20 cellular contexts compared by ENCODE assay signal in genomic region chr21:39063517-39063916, GRCh38.
DNase-seq lines count a peak whose midpoint lies in the region; FAIRE-seq and TF ChIP-seq lines count a peak whose summit lies in the region.
"Had no signal": no experiment of that assay in that cellular context is flagged by ENCODE, and none has a peak within 500 bp of the region (broad histone marks: within the 10 kb centered on the region; RNA-seq: fewer than 3 reads in every experiment).

No MANE protein-coding gene starts in this region.

- FAIRE-seq in GM12891 (lab: Jason Lieb, UNC) (no peak), kidney (lab: Jason Lieb, UNC) (no peak)
- FAIRE-seq: A549, D721Med, G401.6 had no signal

- H3K4me3 Mint-ChIP-seq in endodermal cell (no peak overlapping the region), endothelial cell (ENCODE audit: unreplicated experiment) (no peak overlapping the region)
- H3K4me3 Mint-ChIP-seq: B cell; CD4-positive, alpha-beta T cell; CD8-positive, alpha-beta T cell had no signal

- no peaks in the 10 kb centered on the region for H4K20me1 ChIP-seq in OCI-LY3 (ENCODE audit: insufficient read depth, low read length)
- H4K20me1 ChIP-seq: BLaER1 treated with 17β-estradiol and CSF1 and Interleukin-3, amounts not matched to agents 10 nM and 100 nM had no signal

- no peak for TF ChIP-seq CTCF in OCI-LY3 (IDR thresholded peaks at IDR 0.05; ENCODE audit: low read depth, low read length)
- no peak for TF ChIP-seq CTCF in endodermal cell (conservative IDR thresholded peaks at IDR 0.05)
- no peak for TF ChIP-seq CTCF in kidney (IDR thresholded peaks at IDR 0.05; ENCODE audit: borderline replicate concordance, extremely low read depth, insufficient read depth)
- TF ChIP-seq CTCF in endothelial cell (IDR thresholded peaks at IDR 0.05; ENCODE audit: unreplicated experiment): no peak

- intact Hi-C loops in kidney (cut with DNase I): no loop called here

- H3K4me3 ChIP-seq in OCI-LY3 (ENCODE audit: low read length): no peak overlapping the region
- peak overlapping the region; percentile 72 for H3K4me3 ChIP-seq in endodermal cell (ENCODE audit: low read length)
- no peak overlapping the region for H3K4me3 ChIP-seq in kidney (ENCODE audit: low read length in 2 of 2)
- H3K4me3 ChIP-seq: A549; BLaER1 treated with 17β-estradiol and CSF1 and Interleukin-3, amounts not matched to agents 10 nM and 100 nM had no signal

- no peaks in the 10 kb centered on the region for H3K79me2 ChIP-seq in OCI-LY3 (ENCODE audit: low read length)

- DNase-seq in GM12891 (ENCODE audit: insufficient read length, low spot score) (no peak), endodermal cell (no peak), NCI-H510A (lab: John Stamatoyannopoulos, UW) (no peak), kidney (no peak), endothelial cell (ENCODE audit: low spot score) (no peak)
- DNase-seq: AML-193; Caco-2; Calu3; CD4-positive, alpha-beta T cell; CD8-positive, alpha-beta T cell; DMS79 treated with DMSO at 0.1 percent for 48 hours; GF-D8 had no signal

- no peak overlapping the region for H2AFZ ChIP-seq in OCI-LY3 (ENCODE audit: low read depth, low read length)

- H3K27me3 Mint-ChIP-seq in endodermal cell (ENCODE audit: insufficient read depth) (peaks cover 2% of the 10 kb centered on the region), endothelial cell (ENCODE audit: unreplicated experiment) (no peaks in the 10 kb centered on the region)
- H3K27me3 Mint-ChIP-seq: B cell; CD4-positive, alpha-beta T cell had no signal

- no peak overlapping the region for H3K27ac ChIP-seq in OCI-LY3 (ENCODE audit: low read length)
- no peak overlapping the region for H3K27ac ChIP-seq in endodermal cell (ENCODE audit: low read depth, low read length)
- H3K27ac ChIP-seq in kidney (ENCODE audit: low read depth in 2 of 2, low read length in 2 of 2): no peak overlapping the region
- H3K27ac ChIP-seq: 22Rv1; A549; BLaER1 treated with 17β-estradiol and CSF1 and Interleukin-3, amounts not matched to agents 10 nM and 100 nM; C4-2B had no signal

- no peak overlapping the region for H3K9ac ChIP-seq in OCI-LY3 (ENCODE audit: low read length)
- no peak overlapping the region for H3K9ac ChIP-seq in endodermal cell (ENCODE audit: extremely low read depth, low read length, poor library complexity, severe bottlenecking)
- H3K9ac ChIP-seq in kidney (ENCODE audit: low read length in 2 of 2): no peak overlapping the region
- H3K9ac ChIP-seq: BLaER1 treated with 17β-estradiol and CSF1 and Interleukin-3, amounts not matched to agents 10 nM and 100 nM had no signal

- H3K9me3 Mint-ChIP-seq in endodermal cell (peaks cover 39% of the 10 kb centered on the region), endothelial cell (ENCODE audit: unreplicated experiment) (no peaks in the 10 kb centered on the region)
- H3K9me3 Mint-ChIP-seq: CD4-positive, alpha-beta T cell; CD8-positive, alpha-beta T cell had no signal

- H3K36me3 ChIP-seq in OCI-LY3 (replicated peaks; ENCODE audit: low read depth, low read length) (no peaks in the 10 kb centered on the region), endodermal cell (ENCODE audit: control insufficient read depth, insufficient read depth, low read length) (no peaks in the 10 kb centered on the region), kidney (ENCODE audit: control insufficient read depth in 1 of 2, insufficient read depth in 2 of 2, low read length in 2 of 2) (no peaks in the 10 kb centered on the region)
- H3K36me3 ChIP-seq: BLaER1 treated with 17β-estradiol and CSF1 and Interleukin-3, amounts not matched to agents 10 nM and 100 nM had no signal

- H3K27ac Mint-ChIP-seq in endodermal cell: no peak overlapping the region
- no peak overlapping the region for H3K27ac Mint-ChIP-seq in endothelial cell (ENCODE audit: unreplicated experiment)
- H3K27ac Mint-ChIP-seq: B cell; CD4-positive, alpha-beta T cell; CD8-positive, alpha-beta T cell had no signal

- peaks cover 16% of the 10 kb centered on the region for H3K4me1 ChIP-seq in OCI-LY3 (ENCODE audit: low read length)
- H3K4me1 ChIP-seq in endodermal cell (ENCODE audit: control insufficient read depth, insufficient read depth, low read length): peaks cover 11% of the 10 kb centered on the region
- no peaks in the 10 kb centered on the region for H3K4me1 ChIP-seq in kidney (ENCODE audit: control insufficient read depth in 1 of 2, insufficient read depth in 1 of 2, low read depth in 1 of 2, low read length in 2 of 2)
- H3K4me1 ChIP-seq: A549; BLaER1 treated with 17β-estradiol and CSF1 and Interleukin-3, amounts not matched to agents 10 nM and 100 nM had no signal

- H3K27me3 ChIP-seq in OCI-LY3 (ENCODE audit: low read depth, low read length) (peaks cover 34% of the 10 kb centered on the region), endodermal cell (ENCODE audit: control insufficient read depth, insufficient read depth, low read length, poor library complexity, severe bottlenecking) (no peaks in the 10 kb centered on the region)
- H3K27me3 ChIP-seq: BLaER1 treated with 17β-estradiol and CSF1 and Interleukin-3, amounts not matched to agents 10 nM and 100 nM had no signal

- H3K36me3 Mint-ChIP-seq in endodermal cell (ENCODE audit: low read depth): peaks cover 7% of the 10 kb centered on the region
- H3K36me3 Mint-ChIP-seq in endothelial cell (ENCODE audit: low read depth, unreplicated experiment): peaks cover 7% of the 10 kb centered on the region
- H3K36me3 Mint-ChIP-seq: CD8-positive, alpha-beta T cell had no signal

- H3K9me3 ChIP-seq in OCI-LY3 (ENCODE audit: insufficient read depth, low read length) (no peaks in the 10 kb centered on the region), endodermal cell (ENCODE audit: control insufficient read depth, low read length) (peaks cover 37% of the 10 kb centered on the region), kidney (ENCODE audit: control insufficient read depth in 1 of 2, low read length in 2 of 2) (peaks cover 0 to 7% of the 10 kb centered on the region in 2 donors)

- H3K4me2 ChIP-seq in OCI-LY3 (ENCODE audit: low read length): peak overlapping the region; percentile 29
- H3K4me2 ChIP-seq: A549; BLaER1 treated with 17β-estradiol and CSF1 and Interleukin-3, amounts not matched to agents 10 nM and 100 nM had no signal

- H3K4me1 Mint-ChIP-seq in endodermal cell (peaks cover 10% of the 10 kb centered on the region), endothelial cell (ENCODE audit: unreplicated experiment) (peaks cover 12% of the 10 kb centered on the region)
- H3K4me1 Mint-ChIP-seq: B cell had no signal

- TF ChIP-seq POLR2A in GM12891 (IDR thresholded peaks at IDR 0.05; ENCODE audit: low read depth, low read length): no peak

TF ChIP-seq in GM12891, 5 proteins besides CTCF, POLR2A, EP300 and RAD21:
- peak; percentile 17; the same call in 1 of the 2 replicates for TF ChIP-seq SPI1 (IDR thresholded peaks at IDR 0.05; ENCODE audit: low read depth, low read length)
- TF ChIP-seq POLR2AphosphoS5 (IDR thresholded peaks at IDR 0.05; ENCODE audit: low read depth, low read length): no peak
- TF ChIP-seq POU2F2 (IDR thresholded peaks at IDR 0.05; ENCODE audit: low read depth, low read length): no peak
- TF ChIP-seq TAF1 (IDR thresholded peaks at IDR 0.05; ENCODE audit: low read depth, low read length): no peak
- no peak for TF ChIP-seq PAX5 (IDR thresholded peaks at IDR 0.05; ENCODE audit: insufficient read depth, low read length, severe bottlenecking)
TF ChIP-seq in GM12891: peak in this region for 1.
